ENCODE assay signal across 8 cellular contexts in genomic region chr6:85675030-85675819, GRCh38. TPM values are rescaled to one million over a fixed set of nuclear protein-coding genes. Genes with fewer than 3 reads are reported as not detected.
DNase-seq lines count a peak whose midpoint lies in the region; ATAC-seq and TF ChIP-seq lines count a peak whose summit lies in the region.

No MANE protein-coding gene starts in this region.

- DNase-seq in ELF-1 (ENCODE audit: low read depth, low spot score) = peak; percentile 62
- peak; percentile 52 for DNase-seq in NAMALWA (ENCODE audit: low spot score)
- no peak for DNase-seq in chondrocyte (ENCODE audit: low spot score)
- no peak for DNase-seq in neural crest cell (ENCODE audit: low read depth, low spot score)
- DNase-seq in GM19240 (ENCODE audit: insufficient read length, low spot score) = no peak
- no peak for DNase-seq in GM20000 (ENCODE audit: low spot score)
- DNase-seq in D341Med (ENCODE audit: low spot score) = no peak

- H3K9me3 Mint-ChIP-seq in chondrocyte (ENCODE audit: low read depth) = no peaks in the 10 kb centered on the region
- H3K9me3 Mint-ChIP-seq in neural crest cell = no peaks in the 10 kb centered on the region

- H3K27ac Mint-ChIP-seq in chondrocyte (ENCODE audit: unreplicated experiment) (peak overlapping the region; percentile 80), neural crest cell (ENCODE audit: unreplicated experiment) (no peak overlapping the region)

- TF ChIP-seq CTCF in chondrocyte (IDR thresholded peaks at IDR 0.05) = no peak
- no peak for TF ChIP-seq CTCF in neural crest cell (conservative IDR thresholded peaks at IDR 0.05)
- no peak for TF ChIP-seq CTCF in GM20000 (IDR thresholded peaks at IDR 0.05; ENCODE audit: extremely low read depth, missing control alignments)

- H3K4me3 Mint-ChIP-seq in chondrocyte (ENCODE audit: unreplicated experiment) (peak overlapping the region; percentile 99), neural crest cell (peak overlapping the region; percentile 98)

- H3K4me1 Mint-ChIP-seq in chondrocyte (ENCODE audit: low read depth) (peaks cover 58% of the 10 kb centered on the region), neural crest cell (peaks cover 55% of the 10 kb centered on the region)

- H3K27me3 Mint-ChIP-seq in chondrocyte (ENCODE audit: low read depth) (no peaks in the 10 kb centered on the region), neural crest cell (ENCODE audit: low read depth) (peaks cover 5% of the 10 kb centered on the region)

- H3K36me3 Mint-ChIP-seq in chondrocyte (ENCODE audit: low read depth) (peaks cover 23% of the 10 kb centered on the region), neural crest cell (ENCODE audit: low read depth) (peaks cover 40% of the 10 kb centered on the region)

- ATAC-seq in GM21360 (IDR thresholded peaks at IDR 0.05; ENCODE audit: unreplicated experiment) = no peak

RNA-seq across cellular contexts. Expression of gene SYNCRIP, which starts 32.5 kb away (rescaled TPM):
- 87.4 to 116 TPM (median 90.5 TPM) in 3 replicates for total RNA-seq in chondrocyte
- total RNA-seq in neural crest cell = 144 and 146 TPM in 2 replicates

Comparison
In these comparisons a context has a peak if more than half of its experiments do, and no peak if none do; other contexts are left out.
1. DNase-seq: peak in ELF-1 (single experiment) and NAMALWA (single experiment); none in chondrocyte (single experiment), neural crest cell (single experiment), GM19240 (single experiment), GM20000 (single experiment) and D341Med (single experiment).